ENCODE assay signal across 15 cellular contexts in the genomic region with DNA sequence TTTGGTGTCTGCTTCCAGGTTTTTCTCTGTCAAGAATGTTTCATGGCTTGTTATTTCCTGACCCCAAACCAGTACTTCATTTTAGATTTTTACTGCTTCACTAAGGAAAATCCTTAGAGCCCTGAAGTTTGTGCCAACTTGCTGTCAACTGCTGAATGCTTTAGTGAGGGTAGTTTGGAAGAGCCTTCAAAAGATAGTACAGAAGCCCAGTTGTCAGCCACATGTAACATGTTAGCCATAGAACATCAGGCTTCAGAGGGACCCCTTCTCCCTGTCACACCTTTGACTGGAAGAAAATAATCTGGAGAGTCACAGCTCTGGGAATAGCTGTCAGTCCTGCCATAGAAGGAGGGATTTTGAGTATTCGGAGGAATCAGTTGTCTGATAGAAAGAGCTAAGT. TPM values are rescaled to one million over a fixed set of nuclear protein-coding genes. Genes with fewer than 3 reads are reported as not detected.
DNase-seq lines count a peak whose midpoint lies in the region; ATAC-seq and TF ChIP-seq lines count a peak whose summit lies in the region.
"Had no signal": no experiment of that assay in that cellular context is flagged by ENCODE, and none has a peak within 500 bp of the region (broad histone marks: within the 10 kb centered on the region; RNA-seq: fewer than 3 reads in every experiment).

No MANE protein-coding gene starts in this region.

- 73% methylated on average over 1 of the region's 1 CpG for WGBS in esophagus muscularis mucosa

- TF ChIP-seq EP300 in esophagus muscularis mucosa (IDR thresholded peaks at IDR 0.05), result no peak

- TF ChIP-seq CTCF in left ventricle myocardium inferior (IDR thresholded peaks at IDR 0.05; ENCODE audit: borderline replicate concordance) (no peak), esophagus muscularis mucosa (IDR thresholded peaks at IDR 0.05) (no peak), nephron (IDR thresholded peaks at IDR 0.05; ENCODE audit: unreplicated experiment in 3 of 3) (no peak)

- peak; percentile 59 to 69 for ATAC-seq in left cardiac atrium

- no peaks in the 10 kb centered on the region for H3K27me3 ChIP-seq in left ventricle myocardium inferior (ENCODE audit: low read depth)
- no peaks in the 10 kb centered on the region for H3K27me3 ChIP-seq in esophagus muscularis mucosa
- H3K27me3 ChIP-seq: BE2C had no signal

- H3K9me3 Mint-ChIP-seq in nephron, result no peaks in the 10 kb centered on the region
- H3K9me3 Mint-ChIP-seq: CD8-positive, alpha-beta memory T cell had no signal

- H3K4me3 ChIP-seq in left ventricle myocardium inferior, result no peak overlapping the region
- no peak overlapping the region for H3K4me3 ChIP-seq in esophagus muscularis mucosa
- H3K4me3 ChIP-seq: GM23248 had no signal

- peaks cover 14% of the 10 kb centered on the region for H3K4me1 Mint-ChIP-seq in nephron
- H3K4me1 Mint-ChIP-seq: CD4-positive, CD25-positive, alpha-beta regulatory T cell; CD8-positive, alpha-beta memory T cell had no signal

- peaks cover 19% of the 10 kb centered on the region for H3K4me1 ChIP-seq in left ventricle myocardium inferior
- peaks cover 7 to 30% (median 24%) of the 10 kb centered on the region in 4 donors for H3K4me1 ChIP-seq in esophagus muscularis mucosa
- H3K4me1 ChIP-seq: Caco-2 had no signal

- H3K27me3 Mint-ChIP-seq in nephron (ENCODE audit: low read depth), result no peaks in the 10 kb centered on the region
- H3K27me3 Mint-ChIP-seq: CD4-positive, CD25-positive, alpha-beta regulatory T cell had no signal

- H3K36me3 ChIP-seq in left ventricle myocardium inferior (no peaks in the 10 kb centered on the region), esophagus muscularis mucosa (peaks cover 0 to 9% (median 0%) of the 10 kb centered on the region in 4 donors)
- H3K36me3 ChIP-seq: BE2C had no signal

- intact Hi-C loops in left cardiac atrium (cut with DNase I), result no loop called here
- intact Hi-C loops in left ventricle myocardium inferior (cut with micrococcal nuclease), result no loop called here
- intact Hi-C loops in esophagus muscularis mucosa (cut with DNase I), result no loop called here

- H3K36me3 Mint-ChIP-seq in nephron (ENCODE audit: low read depth), result peaks cover 64% of the 10 kb centered on the region
- H3K36me3 Mint-ChIP-seq: CD4-positive, CD25-positive, alpha-beta regulatory T cell; CD8-positive, alpha-beta memory T cell had no signal

- DNase-seq in left cardiac atrium (no peak), left ventricle myocardium inferior (no peak), esophagus muscularis mucosa (ENCODE audit: extremely low spot score) (no peak), SIG-M5 (lab: John Stamatoyannopoulos, UW) (no peak)
- no peak for DNase-seq in stimulated activated CD8-positive, alpha-beta memory T cell treated with anti-CD3 and anti-CD28 coated beads, Interleukin-4, amount 100 ng/mL, for 48 hours
- DNase-seq in activated CD8-positive, alpha-beta memory T cell treated with anti-CD3 and anti-CD28 coated beads for 24 hours, result no peak
- DNase-seq: ACHN; BE2C; C1 segment of cervical spinal cord; Caco-2; CD4-positive, CD25-positive, alpha-beta regulatory T cell; CD8-positive, alpha-beta memory T cell; HCEC 1CT had no signal

- H3K4me3 Mint-ChIP-seq in nephron, result no peak overlapping the region
- H3K4me3 Mint-ChIP-seq: CD4-positive, CD25-positive, alpha-beta regulatory T cell; CD8-positive, alpha-beta memory T cell had no signal

- H3K9me3 ChIP-seq in left ventricle myocardium inferior (replicated peaks), result no peaks in the 10 kb centered on the region
- no peaks in the 10 kb centered on the region for H3K9me3 ChIP-seq in esophagus muscularis mucosa
- H3K9me3 ChIP-seq: BE2C, Caco-2 had no signal

- no peak overlapping the region for H3K27ac ChIP-seq in left ventricle myocardium inferior (replicated peaks)
- H3K27ac ChIP-seq in esophagus muscularis mucosa (replicated peaks in 1 of 4), result peak overlapping the region; percentile 40 to 72 (median 63)
- H3K27ac ChIP-seq: GM23248 had no signal

- peak overlapping the region; percentile 6 to 72 (median 25) for H3K27ac Mint-ChIP-seq in nephron
- H3K27ac Mint-ChIP-seq: CD4-positive, CD25-positive, alpha-beta regulatory T cell; CD8-positive, alpha-beta memory T cell had no signal

- TF ChIP-seq POLR2A in esophagus muscularis mucosa (IDR thresholded peaks at IDR 0.05; ENCODE audit: low read depth), result no peak

RNA-seq across cellular contexts. Expression of a gene that starts 34.1 kb away (rescaled TPM):
- total RNA-seq in left cardiac atrium (1 to 10 TPM; 4.8 to 5.2 TPM), left ventricle myocardium inferior (1.5 TPM), esophagus muscularis mucosa (10 to 100 TPM; 19.5 to 30.4 (median 21.5) TPM)
